ENCODE assay signal across 25 cellular contexts in the genomic region with DNA sequence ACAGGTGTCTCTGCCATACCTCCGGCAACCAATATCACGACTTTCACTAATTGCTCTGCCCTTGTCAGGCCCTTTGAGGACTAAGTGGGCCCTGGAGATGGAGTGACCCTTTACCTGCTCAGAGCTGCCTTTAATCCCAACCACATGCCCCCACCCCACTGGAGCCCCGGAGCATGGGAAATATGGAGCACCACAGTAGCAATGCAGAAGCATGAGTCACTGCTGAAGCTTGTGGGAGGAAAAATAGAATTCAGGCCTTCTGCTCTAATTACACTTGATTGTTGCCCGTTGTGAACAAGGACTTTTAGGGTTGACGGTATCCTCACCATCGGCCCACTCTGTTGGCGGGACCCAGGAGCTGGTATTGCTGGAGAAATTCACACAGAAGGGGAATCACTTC. TPM values are rescaled to one million over a fixed set of nuclear protein-coding genes. Genes with fewer than 3 reads are reported as not detected.
A peak's percentile ranks its signal among the peaks of the same experiment; 100 is the strongest.
DNase-seq lines count a peak whose midpoint lies in the region; ATAC-seq lines count a peak whose summit lies in the region.
"Had no signal": no experiment of that assay in that cellular context is flagged by ENCODE, and none has a peak within 500 bp of the region (broad histone marks: within the 10 kb centered on the region; RNA-seq: fewer than 3 reads in every experiment).

No MANE protein-coding gene starts in this region.

- peak overlapping the region; percentile 65 for H3K27ac Mint-ChIP-seq in activated naive CD4-positive, alpha-beta T cell treated with anti-CD3 and anti-CD28 coated beads, Interleukin-2, amount 50 U/mL, for 24 hours
- no peak overlapping the region for H3K27ac Mint-ChIP-seq in activated naive CD4-positive, alpha-beta T cell treated with anti-CD3 and anti-CD28 coated beads, Interleukin-2, amount 50 U/mL, for 72 hours

- H3K27me3 Mint-ChIP-seq in activated naive CD4-positive, alpha-beta T cell treated with anti-CD3 and anti-CD28 coated beads, Interleukin-2, amount 50 U/mL, for 24 hours, result no peaks in the 10 kb centered on the region

- DNase-seq in activated naive CD4-positive, alpha-beta T cell treated with anti-CD3 and anti-CD28 coated beads, Interleukin-2, amount 50 U/mL, for 72 hours (ENCODE audit: low spot score in 2 of 2), result no peak
- DNase-seq in amniotic epithelial cell (ENCODE audit: low read depth), result peak; percentile 58
- DNase-seq in islet precursor cell, result peak; percentile 93
- DNase-seq in left lobe of liver (ENCODE audit: low spot score), result no peak
- DNase-seq in NCI-H446 (lab: John Stamatoyannopoulos, UW), result no peak
- DNase-seq in stimulated activated CD4-positive, alpha-beta T cell treated with anti-CD3 and anti-CD28 coated beads, Interleukin-15, amount 100 ng/mL, for 24 hours, result no peak
- DNase-seq: 8988T; activated CD8-positive, alpha-beta memory T cell treated with anti-CD3 and anti-CD28 coated beads for 24 hours; activated naive CD4-positive, alpha-beta T cell treated with anti-CD3 and anti-CD28 coated beads, Interleukin-2, amount 50 U/mL, for 16 hours; activated T-cell treated with anti-CD3 and anti-CD28 coated beads, Interleukin-2, amount 50 U/mL, for 48 hours; C1 segment of cervical spinal cord; left lung; MG63; mucosa of descending colon; NCI-H1694; PC-3; right lobe of liver; SJCRH30; stimulated activated naive CD4-positive, alpha-beta T cell; T-helper 2 cell; tibial artery had no signal

- ATAC-seq in activated naive CD4-positive, alpha-beta T cell treated with anti-CD3 and anti-CD28 coated beads, Interleukin-2, amount 50 U/mL, for 72 hours, result no peak
- ATAC-seq in left lobe of liver (no peak), GM18868 (IDR thresholded peaks at IDR 0.05; ENCODE audit: unreplicated experiment) (no peak)
- ATAC-seq: esophagus mucosa, HCT116, left lung, mucosa of descending colon, PC-3, right lobe of liver had no signal

- H3K4me1 Mint-ChIP-seq in activated naive CD4-positive, alpha-beta T cell treated with anti-CD3 and anti-CD28 coated beads, Interleukin-2, amount 50 U/mL, for 24 hours, result peaks cover 68% of the 10 kb centered on the region

- peaks cover 2% of the 10 kb centered on the region for H3K9me3 Mint-ChIP-seq in activated naive CD4-positive, alpha-beta T cell treated with anti-CD3 and anti-CD28 coated beads, Interleukin-2, amount 50 U/mL, for 24 hours
- peaks cover 0 to 2% of the 10 kb centered on the region in 2 donors for H3K9me3 Mint-ChIP-seq in activated naive CD4-positive, alpha-beta T cell treated with anti-CD3 and anti-CD28 coated beads, Interleukin-2, amount 50 U/mL, for 72 hours

- H3K4me3 Mint-ChIP-seq in activated naive CD4-positive, alpha-beta T cell treated with anti-CD3 and anti-CD28 coated beads, Interleukin-2, amount 50 U/mL, for 24 hours, result no peak overlapping the region

- no peaks in the 10 kb centered on the region for H3K36me3 Mint-ChIP-seq in activated naive CD4-positive, alpha-beta T cell treated with anti-CD3 and anti-CD28 coated beads, Interleukin-2, amount 50 U/mL, for 24 hours
- peaks cover 0 to 17% of the 10 kb centered on the region in 2 donors for H3K36me3 Mint-ChIP-seq in activated naive CD4-positive, alpha-beta T cell treated with anti-CD3 and anti-CD28 coated beads, Interleukin-2, amount 50 U/mL, for 72 hours

RNA-seq across cellular contexts. Expression of gene FRMD4A, which starts 52.5 kb away (rescaled TPM):
- under 1 TPM; 0.41 to 0.49 TPM for total RNA-seq in activated naive CD4-positive, alpha-beta T cell treated with anti-CD3 and anti-CD28 coated beads, Interleukin-2, amount 50 U/mL, for 72 hours
- total RNA-seq in left lobe of liver, result 13.8 TPM

Comparison
In these comparisons a context has a peak if more than half of its experiments do, and no peak if none do; other contexts are left out.
1. DNase-seq: peak in amniotic epithelial cell (single experiment) and islet precursor cell (single experiment); none in activated naive CD4-positive, alpha-beta T cell treated with anti-CD3 and anti-CD28 coated beads, Interleukin-2, amount 50 U/mL, for 72 hours (0 of 2), left lobe of liver (single experiment), NCI-H446 (0 of 2) and stimulated activated CD4-positive, alpha-beta T cell treated with anti-CD3 and anti-CD28 coated beads, Interleukin-15, amount 100 ng/mL, for 24 hours (single experiment).